15 cellular contexts compared by ENCODE assay signal in genomic region chr1:56094168-56094567, GRCh38.
DNase-seq lines count a peak whose midpoint lies in the region; ATAC-seq and TF ChIP-seq lines count a peak whose summit lies in the region.
"Had no signal": no experiment of that assay in that cellular context is flagged by ENCODE, and none has a peak within 500 bp of the region (broad histone marks: within the 10 kb centered on the region; RNA-seq: fewer than 3 reads in every experiment).

No MANE protein-coding gene starts in this region.

- no peak for ATAC-seq in GM19452 (IDR thresholded peaks at IDR 0.05; ENCODE audit: unreplicated experiment)
- ATAC-seq: GM23338, Panc1, Right ventricle myocardium inferior had no signal

- intact Hi-C loops in posterior vena cava (cut with DNase I) = no loop called here

- no peak for TF ChIP-seq CTCF in AG09319 (IDR thresholded peaks at IDR 0.05; ENCODE audit: low read depth, low read length)
- no peak for TF ChIP-seq CTCF in fibroblast of the aortic adventitia (IDR thresholded peaks at IDR 0.05; ENCODE audit: insufficient read depth, low read length)

- no peak overlapping the region for H3K4me3 ChIP-seq in fibroblast of the aortic adventitia (ENCODE audit: low read depth, low read length)
- H3K4me3 ChIP-seq: BLaER1, GM23338 had no signal

- DNase-seq in AG09319 (ENCODE audit: extremely low read depth, low read depth) (peak; percentile 60), GM04503 (ENCODE audit: low read depth) (peak; percentile 55), SK-N-DZ (ENCODE audit: low spot score) (peak; percentile 63), fibroblast of the aortic adventitia (ENCODE audit: low read depth) (peak; percentile 52), posterior vena cava (ENCODE audit: low spot score) (no peak), MV-4-11 (lab: John Stamatoyannopoulos, UW) (no peak)
- DNase-seq in activated T-cell treated with anti-CD3 and anti-CD28 coated beads, Interleukin-2, amount 50 U/mL, for 1 hour = no peak
- DNase-seq: NCI-H1436, NCI-H2081 treated with DMSO at 0.1 percent for 48 hours, NCI-H774 had no signal

Comparison
In these comparisons a context has a peak if more than half of its experiments do, and no peak if none do; other contexts are left out.
1. DNase-seq: peak in AG09319 (single experiment), GM04503 (single experiment), SK-N-DZ (single experiment) and fibroblast of the aortic adventitia (single experiment); none in activated T-cell treated with anti-CD3 and anti-CD28 coated beads, Interleukin-2, amount 50 U/mL, for 1 hour (single experiment), posterior vena cava (single experiment) and MV-4-11 (single experiment).